ENCODE assay signal across 23 cellular contexts in the genomic region with DNA sequence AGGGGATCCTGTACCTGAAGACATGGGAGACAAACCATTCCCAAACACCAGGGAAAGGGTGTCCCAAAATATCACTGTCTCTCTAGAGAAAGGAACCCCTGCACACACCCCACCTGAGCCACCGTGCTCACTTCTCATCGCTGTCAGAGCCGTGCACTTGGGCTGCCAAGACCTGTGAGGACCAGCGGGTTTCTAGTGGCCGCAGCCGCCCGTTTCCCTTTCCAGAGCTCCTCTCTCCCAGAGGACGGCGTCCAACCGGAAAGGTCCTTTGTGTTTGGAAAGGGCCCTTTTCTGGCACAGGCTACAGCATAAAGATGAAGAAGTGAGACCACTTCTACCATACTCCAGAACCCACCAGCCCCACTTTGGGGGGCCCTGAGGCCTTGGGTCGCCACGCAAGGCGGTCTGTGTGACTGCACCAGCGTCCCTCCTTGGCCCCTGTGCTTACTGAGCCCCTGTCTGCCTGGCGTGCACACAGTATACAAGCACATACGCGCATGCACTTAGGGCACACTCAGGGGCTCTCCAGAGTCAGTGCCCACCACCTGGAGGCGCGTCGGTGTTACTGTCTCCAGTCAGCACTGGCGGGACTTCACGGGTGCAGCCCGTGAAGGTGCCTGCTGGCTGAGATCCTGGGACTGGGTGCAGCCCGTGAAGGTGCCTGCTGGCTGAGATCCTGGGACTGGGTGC.
DNase-seq lines count a peak whose midpoint lies in the region; TF ChIP-seq lines count a peak whose summit lies in the region.
"Had no signal": no experiment of that assay in that cellular context is flagged by ENCODE, and none has a peak within 500 bp of the region (broad histone marks: within the 10 kb centered on the region; RNA-seq: fewer than 3 reads in every experiment).

No MANE protein-coding gene starts in this region.

- peak overlapping the region; percentile 39 for H3K14ac ChIP-seq in neuronal stem cell (ENCODE audit: low read length)

- peak overlapping the region; percentile 65 for H3K18ac ChIP-seq in neuronal stem cell (ENCODE audit: low read length)

- no peak overlapping the region for H4K8ac ChIP-seq in neuronal stem cell (ENCODE audit: low read depth, low read length)

- intact Hi-C loops in esophagus squamous epithelium (cut with DNase I): no loop called here
- intact Hi-C loops in transverse colon (cut with DNase I; ENCODE audit: low total_unique reads): no loop called here
- intact Hi-C loops in CD14-positive monocyte (cut with micrococcal nuclease): no loop called here

- in situ Hi-C loops in transverse colon (cut with MboI; ENCODE audit: low pct_ligation_motif_present in 1 of 4, low pct_unique_long_range_greater_than_20kb in 1 of 4, low sequenced_read_pairs in 3 of 4): no loop called here

- TF ChIP-seq EP300 in transverse colon (IDR thresholded peaks at IDR 0.05; ENCODE audit: low read depth): no peak

- no peak overlapping the region for H2BK120ac ChIP-seq in neuronal stem cell (ENCODE audit: low read depth, low read length)

- no peak overlapping the region for H3K4me2 ChIP-seq in neuronal stem cell (ENCODE audit: insufficient read depth, low read length, poor library complexity, severe bottlenecking)

- H3K27ac Mint-ChIP-seq in CD14-positive monocyte: no peak overlapping the region
- H3K27ac Mint-ChIP-seq: HFFc6 had no signal

- DNase-seq in NCI-H1436 (lab: John Stamatoyannopoulos, UW) (peak; percentile 9), NCI-H1436 treated with DMSO at 0.1 percent for 48 hours (lab: John Stamatoyannopoulos, UW) (no peak), esophagus squamous epithelium (lab: John Stamatoyannopoulos, UW) (no peak), neuronal stem cell (ENCODE audit: low spot score) (no peak), transverse colon (peak; percentile 19), CD14-positive monocyte (ENCODE audit: low spot score) (no peak), NCI-H1048 (lab: John Stamatoyannopoulos, UW) (no peak)
- DNase-seq in stimulated activated naive CD4-positive, alpha-beta T cell (lab: John Stamatoyannopoulos, UW): no peak
- DNase-seq: 8988T; ACHN; BE2C; CD4-positive, CD25-positive, alpha-beta regulatory T cell; GOT3; HFFc6; Kasumi-1; NCI-H1694 treated with DMSO at 0.1 percent for 48 hours; NCI-H2081; NCI-H2227 treated with DMSO at 0.1 percent for 48 hours; NCI-H526 treated with DMSO at 0.1 percent for 48 hours; RPMI8226; SHP77 had no signal

- H4K91ac ChIP-seq in neuronal stem cell (ENCODE audit: low read depth, low read length, poor library complexity): no peak overlapping the region

- no peak overlapping the region for H3K9ac ChIP-seq in neuronal stem cell (ENCODE audit: low read depth, low read length, poor library complexity)

- peaks cover 0 to 2% (median 0%) of the 10 kb centered on the region in 3 donors for H3K27me3 Mint-ChIP-seq in CD14-positive monocyte (ENCODE audit: low read depth in 3 of 3)
- H3K27me3 Mint-ChIP-seq: CD4-positive, CD25-positive, alpha-beta regulatory T cell had no signal

- H3K36me3 Mint-ChIP-seq in CD14-positive monocyte: peaks cover 3 to 6% of the 10 kb centered on the region in 2 donors

- H2AK5ac ChIP-seq in neuronal stem cell (ENCODE audit: low read depth, low read length): no peak overlapping the region

- no peak overlapping the region for H3K4ac ChIP-seq in neuronal stem cell (ENCODE audit: low read length)

- H3K27me3 ChIP-seq in esophagus squamous epithelium: no peaks in the 10 kb centered on the region
- no peaks in the 10 kb centered on the region for H3K27me3 ChIP-seq in neuronal stem cell (ENCODE audit: control insufficient read depth in 3 of 3, insufficient read depth in 3 of 3, low read depth in 1 of 3, low read length in 3 of 3)
- H3K27me3 ChIP-seq in transverse colon: no peaks in the 10 kb centered on the region
- H3K27me3 ChIP-seq: BE2C had no signal

- H3K27ac ChIP-seq in esophagus squamous epithelium (peak overlapping the region; percentile 44 to 85 (median 66)), neuronal stem cell (replicated peaks; ENCODE audit: low read length) (no peak overlapping the region), transverse colon (no peak overlapping the region)

- no peaks in the 10 kb centered on the region for H3K9me3 Mint-ChIP-seq in CD14-positive monocyte
- H3K9me3 Mint-ChIP-seq: CD4-positive, CD25-positive, alpha-beta regulatory T cell; HFFc6 had no signal

- no peak overlapping the region for H3K23ac ChIP-seq in neuronal stem cell (ENCODE audit: low read depth, low read length, poor library complexity)

- no peak for TF ChIP-seq POLR2A in esophagus squamous epithelium (IDR thresholded peaks at IDR 0.05)
- TF ChIP-seq POLR2A in transverse colon (IDR thresholded peaks at IDR 0.05): no peak

- H3K9me3 ChIP-seq in esophagus squamous epithelium (no peaks in the 10 kb centered on the region), neuronal stem cell (replicated peaks in 1 of 2; ENCODE audit: control insufficient read depth in 2 of 2, insufficient read depth in 1 of 2, low read depth in 1 of 2, low read length in 2 of 2) (no peaks in the 10 kb centered on the region), transverse colon (no peaks in the 10 kb centered on the region)
- H3K9me3 ChIP-seq: BE2C, HAP-1 had no signal

- no peak overlapping the region for H2BK12ac ChIP-seq in neuronal stem cell (ENCODE audit: low read length)

- H3K4me3 ChIP-seq in esophagus squamous epithelium (no peak overlapping the region), neuronal stem cell (ENCODE audit: low read length in 2 of 2) (no peak overlapping the region), transverse colon (no peak overlapping the region)
- H3K4me3 ChIP-seq: HAP-1, K562 had no signal

- H2AFZ ChIP-seq in neuronal stem cell (ENCODE audit: low read length): no peak overlapping the region

- H3K4me3 Mint-ChIP-seq in CD14-positive monocyte: no peak overlapping the region
- H3K4me3 Mint-ChIP-seq: CD4-positive, CD25-positive, alpha-beta regulatory T cell; HFFc6 had no signal

- H2BK5ac ChIP-seq in neuronal stem cell (ENCODE audit: low read length): no peak overlapping the region

- H3K4me1 Mint-ChIP-seq in CD14-positive monocyte: no peaks in the 10 kb centered on the region

- H3K36me3 ChIP-seq in esophagus squamous epithelium (no peaks in the 10 kb centered on the region), neuronal stem cell (replicated peaks in 1 of 2; ENCODE audit: control insufficient read depth in 2 of 2, insufficient read depth in 2 of 2, low read length in 2 of 2) (no peaks in the 10 kb centered on the region), transverse colon (no peaks in the 10 kb centered on the region)
- H3K36me3 ChIP-seq: BE2C, HAP-1 had no signal

- H2BK15ac ChIP-seq in neuronal stem cell (ENCODE audit: low read length): no peak overlapping the region

- H3K4me1 ChIP-seq in esophagus squamous epithelium: peaks cover 15 to 35% (median 21%) of the 10 kb centered on the region in 3 donors
- no peaks in the 10 kb centered on the region for H3K4me1 ChIP-seq in neuronal stem cell (ENCODE audit: control insufficient read depth in 2 of 2, insufficient read depth in 1 of 2, low read depth in 1 of 2, low read length in 2 of 2)
- peaks cover 0 to 3% (median 0%) of the 10 kb centered on the region in 4 donors for H3K4me1 ChIP-seq in transverse colon
- H3K4me1 ChIP-seq: HAP-1 had no signal

- WGBS in esophagus squamous epithelium, 2 donors: 63% methylated on average over 13 of the region's 24 CpGs; no CpG with 5 or more reads in 1 of the 2 donors
- WGBS in neuronal stem cell (ENCODE audit: extremely low coverage in 2 of 2, insufficient read length in 2 of 2, insufficient replicate concordance in 1 of 2), 2 donors: no CpG with 5 or more reads among the region's 24 CpGs
- 75% methylated on average over 24 of the region's 24 CpGs; no CpG with 5 or more reads in 1 of the 2 donors for WGBS in transverse colon (ENCODE audit: low coverage in 1 of 2), 2 donors

- TF ChIP-seq CTCF in esophagus squamous epithelium (IDR thresholded peaks at IDR 0.05) (peak in 2 of 6 experiments; percentile 40 to 46), transverse colon (IDR thresholded peaks at IDR 0.05) (no peak), CD14-positive monocyte (IDR thresholded peaks at IDR 0.05) (no peak)

- H3K79me1 ChIP-seq in neuronal stem cell (ENCODE audit: low read depth, low read length): peaks cover 2% of the 10 kb centered on the region

Comparison
In these comparisons a context has a peak if more than half of its experiments do, and no peak if none do; other contexts are left out.
1. DNase-seq: peak in NCI-H1436 (single experiment) and transverse colon (single experiment); none in NCI-H1436 treated with DMSO at 0.1 percent for 48 hours (single experiment), esophagus squamous epithelium (single experiment), neuronal stem cell (single experiment), stimulated activated naive CD4-positive, alpha-beta T cell (0 of 6), CD14-positive monocyte (single experiment) and NCI-H1048 (single experiment).
2. H3K27ac ChIP-seq: peak in esophagus squamous epithelium (4 of 4); none in neuronal stem cell (single experiment) and transverse colon (0 of 4).